Comparison of ENCODE assay signal across 16 cellular contexts in genomic region chr5:79471556-79471955, GRCh38. TPM values are rescaled to one million over a fixed set of nuclear protein-coding genes. Genes with fewer than 3 reads are reported as not detected.
DNase-seq lines count a peak whose midpoint lies in the region; FAIRE-seq and TF ChIP-seq lines count a peak whose summit lies in the region.
"Had no signal": no experiment of that assay in that cellular context is flagged by ENCODE, and none has a peak within 500 bp of the region (broad histone marks: within the 10 kb centered on the region; RNA-seq: fewer than 3 reads in every experiment).

No MANE protein-coding gene starts in this region.

- no peaks in the 10 kb centered on the region for H3K27me3 ChIP-seq in H1 (replicated peaks in 1 of 4; ENCODE audit: control insufficient read depth in 3 of 4, extremely low read depth in 1 of 4, insufficient read depth in 3 of 4, low read length in 3 of 4)
- no peaks in the 10 kb centered on the region for H3K27me3 ChIP-seq in SK-N-SH (ENCODE audit: insufficient read depth)
- H3K27me3 ChIP-seq in spleen (replicated peaks in 1 of 7), result no peaks in the 10 kb centered on the region

- 100% methylated on average over 1 of the region's 1 CpG; no CpG with 5 or more reads in 1 of the 2 experiments for WGBS in H1 (ENCODE audit: extremely low coverage in 1 of 2, insufficient coverage in 1 of 2, insufficient read length in 1 of 2, insufficient replicate concordance in 2 of 2, low coverage in 1 of 2, low lambda C conversion rate in 2 of 2, missing lambda C conversion rate in 1 of 2), 2 experiments
- WGBS in SK-N-SH (ENCODE audit: low lambda C conversion rate), result 100% methylated on average over 1 of the region's 1 CpG
- 93 to 100% (median 96%) methylated on average over 1 of the region's 1 CpG for WGBS in spleen, 5 donors

- H3K9me3 Mint-ChIP-seq in nephron progenitor cell, result no peaks in the 10 kb centered on the region
- H3K9me3 Mint-ChIP-seq: CD4-positive, alpha-beta T cell had no signal

- CTCF ChIA-PET in H1 (lab: Charles Lee; ENCODE audit: partially characterized antibody) (interaction anchor here (0.6 kb wide), 1 partner anchor 218 kb away, joined by 4 read pairs; no protein-coding TSS in a partner anchor), SK-N-SH (lab: Yijun Ruan, JAX) (no interaction called here)

- no peak overlapping the region for H2BK12ac ChIP-seq in H1 (ENCODE audit: low read depth, low read length)

- no peaks in the 10 kb centered on the region for H3K36me3 Mint-ChIP-seq in nephron progenitor cell (ENCODE audit: low read depth)

- peak overlapping the region; percentile 89 for H3K27ac Mint-ChIP-seq in nephron progenitor cell
- H3K27ac Mint-ChIP-seq: B cell; CD4-positive, alpha-beta T cell had no signal

- no peaks in the 10 kb centered on the region; the same call in 1 of the 2 replicates for H3K79me1 ChIP-seq in H1 (ENCODE audit: low read depth, low read length)

- no peak overlapping the region for H3K56ac ChIP-seq in H1 (replicated peaks; ENCODE audit: insufficient read length, low read depth, low read length)

- intact Hi-C loops in spleen (cut with DNase I; ENCODE audit: low total_unique reads), result no loop called here

- H2AK5ac ChIP-seq in H1 (ENCODE audit: low read depth, low read length), result no peak overlapping the region

- H4K20me1 ChIP-seq in H1 (replicated peaks in 1 of 2; ENCODE audit: control insufficient read depth in 1 of 2, insufficient read depth in 2 of 2, low read length in 2 of 2), result no peaks in the 10 kb centered on the region
- no peaks in the 10 kb centered on the region for H4K20me1 ChIP-seq in SK-N-SH (ENCODE audit: insufficient read depth)

- no peaks in the 10 kb centered on the region for H3K27me3 Mint-ChIP-seq in nephron progenitor cell (ENCODE audit: low read depth, poor library complexity)
- H3K27me3 Mint-ChIP-seq: CD4-positive, alpha-beta T cell had no signal

- no peak overlapping the region for H4K8ac ChIP-seq in H1 (ENCODE audit: extremely low read depth, insufficient read depth, low read length)

- H3K14ac ChIP-seq in H1 (ENCODE audit: insufficient read length), result no peak overlapping the region

- no peak for FAIRE-seq in H1 (lab: Jason Lieb, UNC)

- H3K9me2 ChIP-seq in SK-N-SH, result no peaks in the 10 kb centered on the region

- POLR2A ChIA-PET in H1 (lab: Charles Lee; ENCODE audit: partially characterized antibody) (no interaction called here), SK-N-SH (lab: Yijun Ruan, JAX) (no interaction called here)

- H3K4me3 ChIP-seq in H1 (ENCODE audit: extremely low read depth in 1 of 4, insufficient read depth in 2 of 4, low read depth in 3 of 4, low read length in 4 of 4) (no peak overlapping the region), SK-N-SH (ENCODE audit: low read depth in 2 of 2, low read length in 1 of 2) (no peak overlapping the region), spleen (no peak overlapping the region)
- H3K4me3 ChIP-seq: HAP-1 had no signal

- H3K36me3 ChIP-seq in H1 (ENCODE audit: control insufficient read depth in 2 of 4, insufficient read depth in 4 of 4, low read length in 3 of 4) (no peaks in the 10 kb centered on the region), SK-N-SH (replicated peaks in 1 of 2; ENCODE audit: control insufficient read depth in 1 of 2, insufficient read depth in 2 of 2, low read length in 1 of 2) (no peaks in the 10 kb centered on the region), spleen (no peaks in the 10 kb centered on the region)
- H3K36me3 ChIP-seq: HAP-1 had no signal

- TF ChIP-seq POLR2A in H1 (IDR thresholded peaks at IDR 0.05; ENCODE audit: control extremely low read depth in 1 of 2, low read depth in 2 of 2, low read length in 2 of 2), result no peak
- no peak for TF ChIP-seq POLR2A in spleen (IDR thresholded peaks at IDR 0.05)

- peaks cover 18% of the 10 kb centered on the region for H3K4me1 Mint-ChIP-seq in nephron progenitor cell
- H3K4me1 Mint-ChIP-seq: B cell had no signal

- DNase-seq in Caki2 (ENCODE audit: low read depth), result peak; percentile 6
- DNase-seq in ELF-1 (ENCODE audit: low read depth, low spot score), result peak; percentile 25
- no peak for DNase-seq in H1 (ENCODE audit: low read depth in 1 of 2, low spot score in 2 of 2)
- DNase-seq in nephron progenitor cell, result no peak
- no peak for DNase-seq in SK-N-SH
- DNase-seq in spleen, result no peak
- no peak for DNase-seq in dedifferentiated amniotic fluid mesenchymal stem cell (ENCODE audit: extremely low spot score)
- DNase-seq: ACHN; CD4-positive, alpha-beta T cell; DND-41; IMR-90; NCI-H1436; NCI-H345; NCI-H69 had no signal

- H2AFZ ChIP-seq in H1 (ENCODE audit: low read length) (no peak overlapping the region), SK-N-SH (ENCODE audit: low read depth) (no peak overlapping the region)

- H3K18ac ChIP-seq in H1 (ENCODE audit: extremely low read depth, low read length), result no peak overlapping the region

- no peak for TF ChIP-seq CTCF in H1 (IDR thresholded peaks at IDR 0.05; ENCODE audit: control extremely low read depth in 1 of 3, insufficient read depth in 1 of 3, low read depth in 1 of 3, low read length in 3 of 3)
- no peak for TF ChIP-seq CTCF in nephron progenitor cell (IDR thresholded peaks at IDR 0.05)
- TF ChIP-seq CTCF in SK-N-SH (IDR thresholded peaks at IDR 0.05), result no peak
- TF ChIP-seq CTCF in spleen (IDR thresholded peaks at IDR 0.05 in 8 of 11, conservative IDR thresholded peaks at IDR 0.05 in 3 of 11), result no peak

- H3K23ac ChIP-seq in H1 (ENCODE audit: insufficient read length), result no peak overlapping the region

- TF ChIP-seq EP300 in H1 (IDR thresholded peaks at IDR 0.05; ENCODE audit: borderline replicate concordance in 1 of 2, low read depth in 2 of 2, low read length in 2 of 2) (no peak), SK-N-SH (IDR thresholded peaks at IDR 0.05; ENCODE audit: borderline replicate concordance in 1 of 2, low read depth in 1 of 2, low read length in 1 of 2) (no peak)

- H3K4me1 ChIP-seq in H1 (replicated peaks in 1 of 4; ENCODE audit: control insufficient read depth in 3 of 4, insufficient read depth in 4 of 4, low read length in 3 of 4), result peaks cover 0 to 8% (median 4%) of the 10 kb centered on the region in 4 experiments; a peak in 4 of 7 replicates
- H3K4me1 ChIP-seq in SK-N-SH (ENCODE audit: control insufficient read depth in 1 of 2, insufficient read depth in 2 of 2, low read depth in 1 of 2, low read length in 1 of 2), result no peaks in the 10 kb centered on the region; a peak in 3 of 4 replicates
- no peaks in the 10 kb centered on the region for H3K4me1 ChIP-seq in spleen

- H2BK20ac ChIP-seq in H1 (ENCODE audit: low read length), result 0 out of 2 replicates have a peak overlapping the region, but pooled peaks have one; percentile 29

- H3K9ac ChIP-seq in H1 (replicated peaks in 1 of 4; ENCODE audit: extremely low read depth in 1 of 4, low read depth in 3 of 4, low read length in 3 of 4) (no peak overlapping the region), SK-N-SH (no peak overlapping the region)

- H3K79me2 ChIP-seq in H1 (ENCODE audit: control insufficient read depth in 1 of 2, insufficient read depth in 2 of 2, low read length in 2 of 2) (peaks cover 2 to 97% of the 10 kb centered on the region in 2 experiments; a peak in 3 of 4 replicates), SK-N-SH (ENCODE audit: insufficient read depth) (peaks cover 8% of the 10 kb centered on the region; the same call in 1 of the 2 replicates)

- H2BK120ac ChIP-seq in H1 (replicated peaks; ENCODE audit: low read depth, low read length), result no peak overlapping the region

- H3K27ac ChIP-seq in H1 (ENCODE audit: low read depth, low read length) (no peak overlapping the region), SK-N-SH (ENCODE audit: low read depth in 2 of 2, low read length in 1 of 2) (no peak overlapping the region), spleen (no peak overlapping the region)

- in situ Hi-C loops in Caki2 (cut with HindIII; ENCODE audit: low pct_unique_long_range_greater_than_20kb, low sequenced_read_pairs), result no loop called here

- no peak overlapping the region for H3K4me2 ChIP-seq in H1 (ENCODE audit: insufficient read depth in 1 of 2, low read depth in 2 of 2, low read length in 2 of 2)
- no peak overlapping the region for H3K4me2 ChIP-seq in SK-N-SH

- H2BK15ac ChIP-seq in H1 (ENCODE audit: low read length), result no peak overlapping the region

- H2BK5ac ChIP-seq in H1 (ENCODE audit: low read depth, low read length), result peak overlapping the region; percentile 35; the same call in 1 of the 2 replicates

- no peaks in the 10 kb centered on the region for H3K23me2 ChIP-seq in H1 (ENCODE audit: low read depth, low read length)

- H3K9me3 ChIP-seq in H1 (ENCODE audit: insufficient read depth in 2 of 2, low read depth in 1 of 2, low read length in 1 of 2) (no peaks in the 10 kb centered on the region), SK-N-SH (no peaks in the 10 kb centered on the region), spleen (no peaks in the 10 kb centered on the region)
- H3K9me3 ChIP-seq: HAP-1 had no signal

- H3K4ac ChIP-seq in H1 (replicated peaks; ENCODE audit: insufficient read length, low read depth, low read length), result no peak overlapping the region

- H3F3A ChIP-seq in SK-N-SH (replicated peaks; ENCODE audit: insufficient read depth), result no peaks in the 10 kb centered on the region

- no peak for TF ChIP-seq RAD21 in H1 (IDR thresholded peaks at IDR 0.05 in 1 of 2, conservative IDR thresholded peaks at IDR 0.05 in 1 of 2; ENCODE audit: low read depth in 2 of 2, low read length in 2 of 2)
- TF ChIP-seq RAD21 in SK-N-SH (IDR thresholded peaks at IDR 0.05; ENCODE audit: low read length), result no peak

- no peak overlapping the region for H3K4me3 Mint-ChIP-seq in nephron progenitor cell
- H3K4me3 Mint-ChIP-seq: B cell; CD4-positive, alpha-beta T cell had no signal

- H4K5ac ChIP-seq in H1 (ENCODE audit: insufficient read length, low read depth, low read length), result no peak overlapping the region

- no peak overlapping the region for H4K91ac ChIP-seq in H1 (replicated peaks; ENCODE audit: insufficient read length, low read length)

TF ChIP-seq in SK-N-SH, 30 proteins besides CTCF, POLR2A, EP300 and RAD21 (continues in another document):
- TF ChIP-seq FOXM1 (IDR thresholded peaks at IDR 0.05; ENCODE audit: low read depth), result no peak
- TF ChIP-seq TCF12 (IDR thresholded peaks at IDR 0.05), result no peak

RNA-seq across cellular contexts. Expression of gene HOMER1, which starts 42.4 kb away (rescaled TPM):
- 8.5 and 14.1 TPM in 2 replicates for total RNA-seq in Caki2 (2014; rRNA removed; shearing (Covaris generic); ENCODE audit: low replicate concordance)
- 49.5 and 57.9 TPM in 2 replicates for total RNA-seq in H1 (2021; fragmentation: NEBNext Ultra II Directional; extraction: Animal tissue kit (Norgen Biotek cat#: 25700))
- 4.7 and 6.4 TPM in 2 replicates for polyA plus RNA-seq in H1 (2011; rRNA removed)
- polyA plus RNA-seq in H1 (2011; cell fraction: cytosol; rRNA removed), result 10.4 TPM
- polyA plus RNA-seq in H1 (2011; cell fraction: nucleus; rRNA removed), result 5.9 TPM
- polyA plus RNA-seq in H1 (2012, experiment 1 of 2), result 21.9 to 36.2 TPM (median 26.3 TPM) in 4 replicates
- 2.2 TPM for polyA plus RNA-seq in H1 (2012, experiment 2 of 2)
- polyA plus RNA-seq in H1 (2013, experiment 1 of 2), result 58.6 TPM
- 57.6 TPM for polyA plus RNA-seq in H1 (2013, experiment 2 of 2)
- polyA minus RNA-seq in H1 (2011; rRNA and poly(A)+ RNA removed), result 15.7 and 29.8 TPM in 2 replicates
- polyA minus RNA-seq in H1 (2011; cell fraction: cytosol; rRNA and poly(A)+ RNA removed), result 39.7 TPM
- polyA minus RNA-seq in H1 (2011; cell fraction: nucleus; rRNA and poly(A)+ RNA removed), result 48.4 TPM
- 2.2 and 2.9 TPM in 2 replicates for polyA plus RNA-seq in SK-N-SH (2012; rRNA removed)
- 3.5 and 5.0 TPM in 2 replicates for polyA plus RNA-seq in SK-N-SH (2012; cell fraction: cytosol; rRNA removed)
- polyA plus RNA-seq in SK-N-SH (2012; cell fraction: nucleus; rRNA removed), result 1.1 and 1.7 TPM in 2 replicates
- total RNA-seq in spleen, result 1 to 10 TPM; 1.3 to 5.2 (median 3.4) TPM
- polyA plus RNA-seq in spleen, result under 1 TPM; 0.39 to 0.67 (median 0.41) TPM

Comparison
In these comparisons a context has a peak if more than half of its experiments do, and no peak if none do; other contexts are left out.
1. DNase-seq: peak in Caki2 (single experiment) and ELF-1 (single experiment); none in H1 (0 of 2), nephron progenitor cell (single experiment), SK-N-SH (single experiment), spleen (single experiment) and dedifferentiated amniotic fluid mesenchymal stem cell (single experiment).